Comparison of ENCODE assay signal across 1 cellular context in the genomic region with DNA sequence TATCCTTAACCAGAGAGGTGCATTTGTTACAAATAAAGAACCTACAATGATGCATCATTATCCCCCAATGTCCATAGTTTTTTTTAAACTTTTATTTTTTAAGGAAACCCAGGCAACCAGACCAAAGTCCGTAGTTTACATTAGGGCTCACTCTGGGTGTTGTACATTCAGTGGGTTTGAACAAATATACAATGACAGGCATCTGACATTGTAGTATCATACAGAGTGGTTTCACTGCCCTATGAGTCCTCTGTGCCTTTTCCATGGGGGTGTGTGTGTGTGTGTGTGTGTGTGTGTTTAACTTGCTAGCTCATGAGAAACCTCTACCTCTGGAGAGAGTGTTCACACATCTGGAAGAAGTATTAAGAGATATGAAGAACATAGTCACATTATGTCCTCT.
TF ChIP-seq lines count a peak whose summit lies in the region.

No MANE protein-coding gene starts in this region.

TF ChIP-seq in IMR-90, 13 proteins besides CTCF, POLR2A, EP300 and RAD21 (continued from another document):
- TF ChIP-seq, protein P1, sequence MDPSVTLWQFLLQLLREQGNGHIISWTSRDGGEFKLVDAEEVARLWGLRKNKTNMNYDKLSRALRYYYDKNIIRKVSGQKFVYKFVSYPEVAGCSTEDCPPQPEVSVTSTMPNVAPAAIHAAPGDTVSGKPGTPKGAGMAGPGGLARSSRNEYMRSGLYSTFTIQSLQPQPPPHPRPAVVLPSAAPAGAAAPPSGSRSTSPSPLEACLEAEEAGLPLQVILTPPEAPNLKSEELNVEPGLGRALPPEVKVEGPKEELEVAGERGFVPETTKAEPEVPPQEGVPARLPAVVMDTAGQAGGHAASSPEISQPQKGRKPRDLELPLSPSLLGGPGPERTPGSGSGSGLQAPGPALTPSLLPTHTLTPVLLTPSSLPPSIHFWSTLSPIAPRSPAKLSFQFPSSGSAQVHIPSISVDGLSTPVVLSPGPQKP (IDR thresholded peaks at IDR 0.05; ENCODE audit: borderline replicate concordance, low read depth, low read length), result no peak
- TF ChIP-seq RCOR1 (IDR thresholded peaks at IDR 0.05; ENCODE audit: insufficient replicate concordance, low read length) (no peak), MAFK (IDR thresholded peaks at IDR 0.05; ENCODE audit: low read depth, low read length) (no peak), MXI1 (IDR thresholded peaks at IDR 0.05; ENCODE audit: borderline replicate concordance, low read depth, low read length) (no peak), CEBPB (IDR thresholded peaks at IDR 0.05; ENCODE audit: low read depth, low read length) (no peak), SMC3 (IDR thresholded peaks at IDR 0.05; ENCODE audit: low read depth, low read length) (no peak)
- TF ChIP-seq, protein P2, sequence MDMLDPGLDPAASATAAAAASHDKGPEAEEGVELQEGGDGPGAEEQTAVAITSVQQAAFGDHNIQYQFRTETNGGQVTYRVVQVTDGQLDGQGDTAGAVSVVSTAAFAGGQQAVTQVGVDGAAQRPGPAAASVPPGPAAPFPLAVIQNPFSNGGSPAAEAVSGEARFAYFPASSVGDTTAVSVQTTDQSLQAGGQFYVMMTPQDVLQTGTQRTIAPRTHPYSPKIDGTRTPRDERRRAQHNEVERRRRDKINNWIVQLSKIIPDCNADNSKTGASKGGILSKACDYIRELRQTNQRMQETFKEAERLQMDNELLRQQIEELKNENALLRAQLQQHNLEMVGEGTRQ (IDR thresholded peaks at IDR 0.05; ENCODE audit: low read depth, low read length), result no peak
